ENCODE assay signal across 8 cellular contexts in genomic region chr3:52238761-52239701, GRCh38. TPM values are rescaled to one million over a fixed set of nuclear protein-coding genes. Genes with fewer than 3 reads are reported as not detected.
DNase-seq lines count a peak whose midpoint lies in the region; ATAC-seq, FAIRE-seq and TF ChIP-seq lines count a peak whose summit lies in the region.

Gene TWF2, minus strand, starts transcription at chr3:52239158. Its CDS starts 142 bp downstream, at chr3:52239016.

- H3K9me3 ChIP-seq in HUES48 (ENCODE audit: control insufficient read depth, insufficient read depth, low read length) = no peaks in the 10 kb centered on the region
- H3K9me3 ChIP-seq in SJCRH30 (replicated peaks) = no peaks in the 10 kb centered on the region
- H3K9me3 ChIP-seq in neuronal stem cell (replicated peaks in 1 of 2; ENCODE audit: control insufficient read depth in 2 of 2, insufficient read depth in 1 of 2, low read depth in 1 of 2, low read length in 2 of 2) = peaks cover 4 to 7% of the 10 kb centered on the region in 2 donors

- H3K36me3 ChIP-seq in HUES48 (ENCODE audit: control insufficient read depth, insufficient read depth, low read length) = peaks cover 9% of the 10 kb centered on the region; the same call in 1 of the 2 replicates
- H3K36me3 ChIP-seq in SJCRH30 = no peaks in the 10 kb centered on the region
- H3K36me3 ChIP-seq in neuronal stem cell (replicated peaks in 1 of 2; ENCODE audit: control insufficient read depth in 2 of 2, insufficient read depth in 2 of 2, low read length in 2 of 2) = peaks cover 3 to 13% of the 10 kb centered on the region in 2 donors

- no peak within 1 kb of the TSS for H4K91ac ChIP-seq in neuronal stem cell (ENCODE audit: low read depth, low read length, poor library complexity)

- peak within 1 kb of the TSS; percentile 99 for H2AFZ ChIP-seq in neuronal stem cell (ENCODE audit: low read length)

- WGBS in neuronal stem cell (ENCODE audit: extremely low coverage in 2 of 2, insufficient read length in 2 of 2, insufficient replicate concordance in 1 of 2), 2 donors = no CpG with 5 or more reads among the region's 92 CpGs

- H4K8ac ChIP-seq in neuronal stem cell (ENCODE audit: low read depth, low read length) = no peak within 1 kb of the TSS

- ATAC-seq in GM21360 (IDR thresholded peaks at IDR 0.05; ENCODE audit: unreplicated experiment) = peak; percentile 66

- peak within 1 kb of the TSS; percentile 82 for H2AK5ac ChIP-seq in neuronal stem cell (ENCODE audit: low read depth, low read length)

- no peak for FAIRE-seq in D721Med (lab: Jason Lieb, UNC)

- peak within 1 kb of the TSS; percentile 81 for H3K4me2 ChIP-seq in neuronal stem cell (ENCODE audit: insufficient read depth, low read length, poor library complexity, severe bottlenecking)

- H2BK15ac ChIP-seq in neuronal stem cell (ENCODE audit: low read length) = no peak within 1 kb of the TSS

- H3K4ac ChIP-seq in neuronal stem cell (ENCODE audit: low read length) = no peak within 1 kb of the TSS

- 0 out of 2 replicates have a peak, but pooled peaks cover 5% of the 10 kb centered on the region for H3K27me3 ChIP-seq in HUES48 (ENCODE audit: control insufficient read depth, insufficient read depth, low read length)
- H3K27me3 ChIP-seq in SJCRH30 = no peaks in the 10 kb centered on the region
- peaks cover 0 to 1% (median 0%) of the 10 kb centered on the region in 3 experiments for H3K27me3 ChIP-seq in neuronal stem cell (ENCODE audit: control insufficient read depth in 3 of 3, insufficient read depth in 3 of 3, low read depth in 1 of 3, low read length in 3 of 3)

- no peaks in the 10 kb centered on the region for H3K79me1 ChIP-seq in neuronal stem cell (ENCODE audit: low read depth, low read length)

- peak within 1 kb of the TSS; percentile 59 for H2BK5ac ChIP-seq in neuronal stem cell (ENCODE audit: low read length)

- H3K27ac ChIP-seq in HUES48 (ENCODE audit: low read depth, low read length) (peak within 1 kb of the TSS; percentile 72), SJCRH30 (no peak within 1 kb of the TSS), neuronal stem cell (replicated peaks; ENCODE audit: low read length) (no peak within 1 kb of the TSS)

- H3K4me3 ChIP-seq in HUES48 (ENCODE audit: low read depth, low read length) = peak within 1 kb of the TSS; percentile 97
- peak within 1 kb of the TSS; percentile 76 for H3K4me3 ChIP-seq in SJCRH30
- H3K4me3 ChIP-seq in neuronal stem cell (ENCODE audit: low read length in 2 of 2) = peak within 1 kb of the TSS; percentile 97 to 98

- peak within 1 kb of the TSS; percentile 75 for H3K14ac ChIP-seq in neuronal stem cell (ENCODE audit: low read length)

- DNase-seq in D721Med (ENCODE audit: insufficient read length, low spot score) = peak; percentile 99
- peak; percentile 76 to 85 for DNase-seq in SJCRH30
- peak; percentile 80 for DNase-seq in activated gamma-delta T cell treated with anti-CD3 and anti-CD28 coated beads, Interleukin-2, amount 50 U/mL, for 16 hours (ENCODE audit: low read depth)
- peak; percentile 50 for DNase-seq in foreskin melanocyte
- DNase-seq in neuronal stem cell (ENCODE audit: low spot score) = peak; percentile 82

- peak within 1 kb of the TSS; percentile 98 for H3K23ac ChIP-seq in neuronal stem cell (ENCODE audit: low read depth, low read length, poor library complexity)

- peak within 1 kb of the TSS; percentile 82 for H2BK120ac ChIP-seq in neuronal stem cell (ENCODE audit: low read depth, low read length)

- TF ChIP-seq CTCF in D721Med (IDR thresholded peaks at IDR 0.05; ENCODE audit: insufficient read depth, missing control alignments) = no peak
- TF ChIP-seq CTCF in subcutaneous adipose tissue (IDR thresholded peaks at IDR 0.05; ENCODE audit: low read depth) = no peak

- H3K4me1 ChIP-seq in HUES48 (ENCODE audit: control insufficient read depth, insufficient read depth, low read length) (peaks cover 30% of the 10 kb centered on the region), SJCRH30 (peaks cover 12% of the 10 kb centered on the region; the same call in 1 of the 2 replicates), neuronal stem cell (ENCODE audit: control insufficient read depth in 2 of 2, insufficient read depth in 1 of 2, low read depth in 1 of 2, low read length in 2 of 2) (peaks cover 15 to 17% of the 10 kb centered on the region in 2 donors)

- peak within 1 kb of the TSS; percentile 77 for H3K9ac ChIP-seq in HUES48 (ENCODE audit: low read depth, low read length)
- peak within 1 kb of the TSS; percentile 100 for H3K9ac ChIP-seq in neuronal stem cell (ENCODE audit: low read depth, low read length, poor library complexity)

- peak within 1 kb of the TSS; percentile 99 for H3K18ac ChIP-seq in neuronal stem cell (ENCODE audit: low read length)

- no peak within 1 kb of the TSS for H2BK12ac ChIP-seq in neuronal stem cell (ENCODE audit: low read length)

RNA-seq across cellular contexts. Expression of gene TWF2, which starts in this region (rescaled TPM):
- 32.3 and 32.7 TPM in 2 replicates for total RNA-seq in SJCRH30 (2014; rRNA removed; shearing (Covaris generic))
- polyA plus RNA-seq in neuronal stem cell (2013, experiment 1 of 2) = 21.7 TPM
- polyA plus RNA-seq in neuronal stem cell (2013, experiment 2 of 2) = 20.9 TPM
- total RNA-seq in subcutaneous adipose tissue = 100 to 1,000 TPM in 3 of 4 donors, 10 to 100 TPM in 1; 50.4 to 129 (median 122) TPM
